25 cellular contexts compared by ENCODE assay signal in the genomic region with DNA sequence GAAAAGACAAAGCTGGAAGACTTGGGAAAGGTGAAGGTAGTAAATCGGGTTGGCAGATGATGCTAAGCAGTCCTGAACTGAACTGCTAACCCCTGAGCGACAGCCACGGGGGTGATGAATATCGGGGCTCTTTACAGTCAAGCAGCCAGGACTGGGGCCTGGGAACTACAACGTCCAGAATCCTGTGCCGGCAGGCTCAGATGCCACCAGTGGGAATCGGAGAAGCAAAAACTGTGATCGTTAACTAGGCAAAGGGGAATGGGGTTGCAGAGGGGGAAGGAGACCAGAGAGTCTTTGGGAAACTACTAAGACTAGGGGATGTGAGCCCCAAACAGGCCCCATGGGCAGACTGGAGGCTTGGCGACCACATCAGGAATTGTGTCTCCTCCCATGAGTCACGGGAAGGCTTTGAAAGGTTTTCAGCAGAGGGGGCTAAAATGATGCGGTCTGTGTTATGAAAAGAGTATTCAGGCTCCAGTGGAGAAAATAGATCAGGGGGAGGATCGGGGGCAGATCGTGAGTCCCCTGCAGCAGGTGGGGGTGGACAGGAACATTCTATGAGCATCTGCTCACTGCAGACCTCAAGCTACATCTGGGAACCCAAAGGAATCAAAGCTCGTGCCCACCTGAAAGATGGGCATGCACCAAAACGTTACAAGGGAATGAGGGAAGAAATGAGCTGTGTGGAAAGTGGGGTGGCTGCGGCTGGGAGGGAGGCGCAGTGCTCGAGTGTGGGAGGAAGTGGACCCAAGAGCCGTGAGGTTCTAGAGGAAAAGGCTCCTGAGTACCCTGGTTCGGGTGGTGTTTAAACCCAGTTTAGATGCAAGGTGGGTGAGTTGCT. TPM values are rescaled to one million over a fixed set of nuclear protein-coding genes. Genes with fewer than 3 reads are reported as not detected.
A peak's percentile ranks its signal among the peaks of the same experiment; 100 is the strongest.
DNase-seq lines count a peak whose midpoint lies in the region; ATAC-seq, FAIRE-seq and TF ChIP-seq lines count a peak whose summit lies in the region.
"Had no signal": no experiment of that assay in that cellular context is flagged by ENCODE, and none has a peak within 500 bp of the region (broad histone marks: within the 10 kb centered on the region; RNA-seq: fewer than 3 reads in every experiment).

No MANE protein-coding gene starts in this region.

- TF ChIP-seq CTCF in RWPE2 (IDR thresholded peaks at IDR 0.05; ENCODE audit: poor library complexity, severe bottlenecking) (no peak), kidney (IDR thresholded peaks at IDR 0.05; ENCODE audit: borderline replicate concordance, extremely low read depth, insufficient read depth) (no peak), spleen (IDR thresholded peaks at IDR 0.05 in 8 of 11, conservative IDR thresholded peaks at IDR 0.05 in 3 of 11) (no peak), body of pancreas (IDR thresholded peaks at IDR 0.05) (no peak)

- no peak for FAIRE-seq in kidney (lab: Jason Lieb, UNC)
- FAIRE-seq: RCC 7860 had no signal

- H3K9me3 ChIP-seq in RWPE2 (ENCODE audit: severe bottlenecking) (no peaks in the 10 kb centered on the region), kidney (ENCODE audit: control insufficient read depth in 1 of 2, low read length in 2 of 2) (peaks cover 0 to 13% of the 10 kb centered on the region in 2 donors), spleen (peaks cover 0 to 17% (median 7%) of the 10 kb centered on the region in 8 donors), body of pancreas (peaks cover 0 to 8% (median 0%) of the 10 kb centered on the region in 3 donors)

- no peak overlapping the region for H3K9ac ChIP-seq in kidney (ENCODE audit: low read length in 2 of 2)

- H3K36me3 ChIP-seq in RWPE2 (ENCODE audit: low read depth) (no peaks in the 10 kb centered on the region), kidney (ENCODE audit: control insufficient read depth in 1 of 2, insufficient read depth in 2 of 2, low read length in 2 of 2) (no peaks in the 10 kb centered on the region), spleen (peaks cover 0 to 41% (median 5%) of the 10 kb centered on the region in 6 donors), body of pancreas (replicated peaks in 1 of 2; ENCODE audit: insufficient read depth in 1 of 2, low read depth in 2 of 2) (no peaks in the 10 kb centered on the region)

- no peak for TF ChIP-seq POLR2A in spleen (IDR thresholded peaks at IDR 0.05)
- TF ChIP-seq POLR2A in body of pancreas (IDR thresholded peaks at IDR 0.05): no peak

- intact Hi-C loops in kidney (cut with DNase I) (no loop called here), spleen (cut with DNase I; ENCODE audit: low total_unique reads) (no loop called here), body of pancreas (cut with DNase I) (loop anchor here (5.0 kb wide), 1 partner anchor 179 kb away; no protein-coding TSS in a partner anchor)

- no peak overlapping the region for H3K27ac ChIP-seq in RWPE2 (ENCODE audit: poor library complexity, severe bottlenecking)
- H3K27ac ChIP-seq in kidney (ENCODE audit: low read depth in 2 of 2, low read length in 2 of 2): no peak overlapping the region
- H3K27ac ChIP-seq in spleen: no peak overlapping the region
- H3K27ac ChIP-seq in body of pancreas: no peak overlapping the region
- H3K27ac ChIP-seq: 22Rv1 had no signal

- no peaks in the 10 kb centered on the region for H3K4me1 ChIP-seq in RWPE2 (ENCODE audit: insufficient read depth, poor library complexity, severe bottlenecking)
- H3K4me1 ChIP-seq in kidney (ENCODE audit: control insufficient read depth in 1 of 2, insufficient read depth in 1 of 2, low read depth in 1 of 2, low read length in 2 of 2): no peaks in the 10 kb centered on the region
- no peaks in the 10 kb centered on the region for H3K4me1 ChIP-seq in spleen
- peaks cover 3% of the 10 kb centered on the region for H3K4me1 ChIP-seq in body of pancreas

- no peak for ATAC-seq in activated CD4-positive, CD25-positive, alpha-beta regulatory T cell treated with anti-CD3 and anti-CD28 coated beads, Interleukin-2, amount 50 U/mL, for 24 hours
- ATAC-seq in RWPE2 (ENCODE audit: low read depth) (no peak), body of pancreas (no peak)

- 85 to 89% (median 87%) methylated on average over 20 of the region's 20 CpGs for WGBS in spleen, 5 donors
- 86 to 89% methylated on average over 20 of the region's 20 CpGs for WGBS in body of pancreas, 2 donors

- no peak overlapping the region for H3K4me3 ChIP-seq in RWPE2 (ENCODE audit: severe bottlenecking)
- no peak overlapping the region for H3K4me3 ChIP-seq in kidney (ENCODE audit: low read length in 2 of 2)
- no peak overlapping the region for H3K4me3 ChIP-seq in spleen
- no peak overlapping the region for H3K4me3 ChIP-seq in body of pancreas

- peaks cover 13% of the 10 kb centered on the region for H3K27me3 ChIP-seq in RWPE2 (ENCODE audit: insufficient read depth, poor library complexity, severe bottlenecking)
- H3K27me3 ChIP-seq in spleen (replicated peaks in 1 of 7): no peaks in the 10 kb centered on the region
- no peaks in the 10 kb centered on the region for H3K27me3 ChIP-seq in body of pancreas

- DNase-seq in activated CD4-positive, CD25-positive, alpha-beta regulatory T cell treated with anti-CD3 and anti-CD28 coated beads, Interleukin-2, amount 50 U/mL, for 72 hours: peak; percentile 8
- DNase-seq in RWPE2 (ENCODE audit: low spot score): peak; percentile 45
- peak; percentile 48 for DNase-seq in kidney
- peak; percentile 35 for DNase-seq in spleen
- DNase-seq in globus pallidus (ENCODE audit: low spot score): no peak
- no peak for DNase-seq in SW 1271 (lab: John Stamatoyannopoulos, UW)
- no peak for DNase-seq in body of pancreas
- DNase-seq: CD4-positive, CD25-positive, alpha-beta regulatory T cell; COR-L47; DND-41; H7; HFFc6; KG1; MV-4-11; NCI-H1694 treated with DMSO at 0.1 percent for 48 hours; NCI-H2107; NCI-H510A; NCI-H774 had no signal

RNA-seq across cellular contexts. Expression of a gene that starts 53.8 kb away (rescaled TPM):
- total RNA-seq in kidney (10.6 TPM), spleen (10 to 100 TPM; 14.6 to 85.2 (median 31.9) TPM), body of pancreas (under 1 TPM in 1 of 2 donors, not detected in 1; 0.78 TPM)
- polyA plus RNA-seq in kidney (ENCODE audit: insufficient read depth, low read depth, low replicate concordance) (1.9 TPM), spleen (1 to 10 TPM; 1.9 to 4.8 (median 4.4) TPM)
- total RNA-seq: G401, HFFc6, HT-29, OCI-LY7 had no signal
- polyA plus RNA-seq: AG04450 had no signal

Comparison
In these comparisons a context has a peak if more than half of its experiments do, and no peak if none do; other contexts are left out.
1. DNase-seq: peak in activated CD4-positive, CD25-positive, alpha-beta regulatory T cell treated with anti-CD3 and anti-CD28 coated beads, Interleukin-2, amount 50 U/mL, for 72 hours (single experiment), RWPE2 (single experiment), kidney (single experiment) and spleen (single experiment); none in globus pallidus (single experiment), SW 1271 (0 of 2) and body of pancreas (0 of 4).